In genomic region chr16:30552956-30553355, GRCh38 we compare ENCODE assay signal across 1 cellular context.
TF ChIP-seq lines count a peak whose summit lies in the region.

No MANE protein-coding gene starts in this region.

TF ChIP-seq in GM23338, 12 proteins besides CTCF, POLR2A, EP300 and RAD21:
- TF ChIP-seq ETS1 (IDR thresholded peaks at IDR 0.05) (no peak), NANOG (IDR thresholded peaks at IDR 0.05; ENCODE audit: borderline replicate concordance) (no peak), JUNB (IDR thresholded peaks at IDR 0.05; ENCODE audit: unreplicated experiment) (no peak), ZNF331 (CRISPR knock-in tag; IDR thresholded peaks at IDR 0.05; ENCODE audit: low read depth) (no peak), ZNF114 (CRISPR knock-in tag; IDR thresholded peaks at IDR 0.05) (no peak)
